ENCODE assay signal across 8 cellular contexts in the genomic region with DNA sequence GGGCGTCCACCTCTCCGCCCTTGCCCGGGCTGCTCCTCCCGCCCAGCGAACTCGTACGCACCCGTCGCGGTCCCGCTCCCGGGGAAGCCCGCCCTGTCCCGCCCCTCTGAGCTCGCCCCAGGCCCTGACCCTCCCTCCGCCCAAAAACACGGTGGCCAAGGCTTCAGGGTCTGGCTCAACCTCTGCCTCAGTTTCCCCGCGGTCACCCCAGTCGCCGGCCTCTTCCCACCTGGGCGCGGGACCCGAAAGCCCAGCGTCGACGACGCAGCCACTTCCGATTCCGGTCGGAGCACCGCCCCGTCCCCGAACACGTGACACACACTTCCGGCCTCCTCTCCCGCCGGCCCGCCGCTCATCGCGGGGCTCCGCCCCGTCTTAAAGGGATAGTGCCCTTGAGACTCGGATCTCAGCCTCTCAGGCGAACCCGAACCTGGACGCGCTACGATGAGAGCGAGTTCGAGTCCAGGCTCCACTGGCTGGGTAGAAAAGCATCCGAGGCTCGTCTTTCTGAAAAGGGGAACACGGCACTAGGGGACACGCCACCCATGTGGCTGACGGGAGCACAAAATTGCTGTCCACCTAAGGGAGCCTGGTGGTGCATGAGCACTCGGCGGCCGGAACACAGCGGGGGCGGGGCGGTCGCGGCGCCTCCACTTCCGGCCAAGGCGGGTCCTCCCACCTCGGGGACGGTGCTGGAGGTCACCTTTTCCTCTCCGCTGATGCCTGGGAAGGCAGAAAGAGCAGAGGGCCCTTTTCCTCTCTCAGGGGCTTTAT. TPM values are rescaled to one million over a fixed set of nuclear protein-coding genes. Genes with fewer than 3 reads are reported as not detected.
DNase-seq lines count a peak whose midpoint lies in the region; ATAC-seq and TF ChIP-seq lines count a peak whose summit lies in the region.

Gene C19orf25 (minus strand): TSS at position 282 of the 774 bp plus-strand sequence. CDS start 312 bp downstream, outside the sequence.

- peak within 1 kb of the TSS; percentile 98 to 99 (median 98) for H3K4me3 Mint-ChIP-seq in brain

- ATAC-seq in GM18520 (IDR thresholded peaks at IDR 0.05; ENCODE audit: unreplicated experiment) (peak; percentile 72), HG03064 (IDR thresholded peaks at IDR 0.05; ENCODE audit: low read depth, unreplicated experiment) (peak; percentile 68)

- peaks cover 21% of the 10 kb centered on the region for H3K4me1 Mint-ChIP-seq in brain

- H3K27me3 Mint-ChIP-seq in brain = peaks cover 7% of the 10 kb centered on the region

- H3K9me3 Mint-ChIP-seq in brain = no peaks in the 10 kb centered on the region

- H3K4me3 ChIP-seq in iPS-15b (ENCODE audit: low read depth, low read length) = peak within 1 kb of the TSS; percentile 96
- H3K4me3 ChIP-seq in skeletal muscle cell (ENCODE audit: low read depth, low read length) = peak within 1 kb of the TSS; percentile 88

- H3K9ac ChIP-seq in iPS-15b (ENCODE audit: low read depth, low read length) = peak within 1 kb of the TSS; percentile 87

- H3K27ac ChIP-seq in 22Rv1 = peak within 1 kb of the TSS; percentile 85

- no peaks in the 10 kb centered on the region for H3K9me3 ChIP-seq in iPS-15b (ENCODE audit: control insufficient read depth, insufficient read depth, low read length)

- TF ChIP-seq CTCF in 22Rv1 (IDR thresholded peaks at IDR 0.05) (no peak), brain (conservative IDR thresholded peaks at IDR 0.05) (no peak)

- peaks cover 8% of the 10 kb centered on the region for H3K36me3 ChIP-seq in iPS-15b (ENCODE audit: control insufficient read depth, insufficient read depth, low read length)

- peak within 1 kb of the TSS; percentile 95 to 99 (median 99) for H3K27ac Mint-ChIP-seq in brain

- H3K36me3 Mint-ChIP-seq in brain = peaks cover 5% of the 10 kb centered on the region

- H3K27me3 ChIP-seq in iPS-15b (ENCODE audit: control insufficient read depth, insufficient read depth, low read length) = no peaks in the 10 kb centered on the region

- DNase-seq in NCI-H2171 (lab: John Stamatoyannopoulos, UW) = peak; percentile 93
- peak; percentile 96 for DNase-seq in UCSD-AML1 (lab: John Stamatoyannopoulos, UW; ENCODE audit: unreplicated experiment)
- peak; percentile 69 for DNase-seq in skeletal muscle cell (ENCODE audit: low read depth)

- no peaks in the 10 kb centered on the region for H3K4me1 ChIP-seq in iPS-15b (ENCODE audit: control insufficient read depth, insufficient read depth, low read length)

RNA-seq across cellular contexts. Expression of gene C19orf25, which starts in this region (rescaled TPM):
- polyA plus RNA-seq in brain (ENCODE audit: insufficient read depth, low read depth, low replicate concordance) = 101 TPM

Comparison
In these comparisons a context has a peak if more than half of its experiments do, and no peak if none do; other contexts are left out.
1. Peak in every context shown above with its lines: DNase-seq, ATAC-seq, H3K4me3 ChIP-seq and H3K27ac ChIP-seq.